30 cellular contexts compared by ENCODE assay signal in genomic region chrX:150623583-150623982, GRCh38.
"Had no signal": no experiment of that assay in that cellular context is flagged by ENCODE, and none has a peak within 500 bp of the region (broad histone marks: within the 10 kb centered on the region; RNA-seq: fewer than 3 reads in every experiment).

No MANE protein-coding gene starts in this region.

- H3K4me1 ChIP-seq: ascending aorta, heart left ventricle, prostate gland, sigmoid colon, stomach, tibial nerve had no signal

- H3K9me3 Mint-ChIP-seq: activated B cell treated with CpG ODN at 0.5 μM for 24 hours; activated CD8-positive, alpha-beta T cell treated with anti-CD3 and anti-CD28 coated beads for 36 hours; immature natural killer cell; nephron; stimulated activated memory B cell treated with anti-CD40 and anti-IgM and Interleukin-4, amounts not matched to agents 10 μg/mL and 1 μg/mL and 100 μg/mL, for 72 hours; T-helper 1 cell treated with Interleukin-12 subunit alpha and Interleukin-12 subunit beta and Interleukin-4 antibody, amounts not matched to agents 30 μg/mL and 1 μg/mL, for 36 hours had no signal

- DNase-seq: activated B cell treated with CpG ODN at 0.5 μM for 24 hours; activated CD4-positive, alpha-beta T cell treated with anti-CD3 and anti-CD28 coated beads, Interleukin-2, amount 50 U/mL, for 1 hour; activated CD8-positive, alpha-beta T cell treated with anti-CD3 and anti-CD28 coated beads for 36 hours; activated naive CD4-positive, alpha-beta T cell; activated T-cell treated with anti-CD3 and anti-CD28 coated beads, Interleukin-2, amount 50 U/mL, for 48 hours; caudate nucleus; cortex of kidney; foreskin fibroblast; heart left ventricle; immature natural killer cell; kidney; left colon; mammary epithelial cell; ovary; retina; sigmoid colon; small intestine; stimulated activated CD4-positive, alpha-beta T cell treated with anti-CD3 and anti-CD28 coated beads, Interleukin-4, amount 100 ng/mL, for 4 hours; stimulated activated CD8-positive, alpha-beta memory T cell treated with anti-CD3 and anti-CD28 coated beads, Interleukin-4, amount 100 ng/mL, for 48 hours; stomach; SW 1271 had no signal

- H3K27ac ChIP-seq: ascending aorta, heart left ventricle, neutrophil, ovary, prostate gland, sigmoid colon, stomach, tibial nerve had no signal

- H3K27ac Mint-ChIP-seq: activated B cell treated with CpG ODN at 0.5 μM for 24 hours; activated CD8-positive, alpha-beta T cell treated with anti-CD3 and anti-CD28 coated beads for 36 hours; activated naive CD8-positive, alpha-beta T cell; immature natural killer cell; stimulated activated memory B cell treated with anti-CD40 and anti-IgM and Interleukin-4, amounts not matched to agents 10 μg/mL and 1 μg/mL and 100 μg/mL, for 72 hours; T-helper 1 cell treated with Interleukin-12 subunit alpha and Interleukin-12 subunit beta and Interleukin-4 antibody, amounts not matched to agents 30 μg/mL and 1 μg/mL, for 36 hours had no signal

- H3K9me3 ChIP-seq: ascending aorta, heart left ventricle, neutrophil, ovary, prostate gland, sigmoid colon, stomach, tibial nerve had no signal

- ATAC-seq: activated CD8-positive, alpha-beta T cell treated with anti-CD3 and anti-CD28 coated beads for 36 hours; heart left ventricle; left colon; stimulated activated memory B cell treated with anti-CD40 and anti-IgM and Interleukin-4, amounts not matched to agents 10 μg/mL and 1 μg/mL and 100 μg/mL, for 72 hours had no signal

- H3K27me3 Mint-ChIP-seq: activated B cell treated with CpG ODN at 0.5 μM for 24 hours; activated CD8-positive, alpha-beta T cell treated with anti-CD3 and anti-CD28 coated beads for 36 hours; activated naive CD8-positive, alpha-beta T cell; stimulated activated memory B cell treated with anti-CD40 and anti-IgM and Interleukin-4, amounts not matched to agents 10 μg/mL and 1 μg/mL and 100 μg/mL, for 72 hours had no signal

- H3K4me3 ChIP-seq: ascending aorta, heart left ventricle, ovary, prostate gland, sigmoid colon, stomach, tibial nerve had no signal

- H3K27me3 ChIP-seq: ascending aorta, heart left ventricle, neutrophil, ovary, sigmoid colon, stomach, tibial nerve had no signal

- H3K36me3 ChIP-seq: ovary, prostate gland had no signal

- H3K4me1 Mint-ChIP-seq: immature natural killer cell had no signal

- H3K4me3 Mint-ChIP-seq: activated B cell treated with CpG ODN at 0.5 μM for 24 hours; activated CD8-positive, alpha-beta T cell treated with anti-CD3 and anti-CD28 coated beads for 36 hours; activated naive CD8-positive, alpha-beta T cell; immature natural killer cell; stimulated activated memory B cell treated with anti-CD40 and anti-IgM and Interleukin-4, amounts not matched to agents 10 μg/mL and 1 μg/mL and 100 μg/mL, for 72 hours; T-helper 1 cell treated with Interleukin-12 subunit alpha and Interleukin-12 subunit beta and Interleukin-4 antibody, amounts not matched to agents 30 μg/mL and 1 μg/mL, for 36 hours had no signal

- FAIRE-seq: endothelial cell of umbilical vein had no signal
